ENCODE assay signal across 1 cellular context in the genomic region with DNA sequence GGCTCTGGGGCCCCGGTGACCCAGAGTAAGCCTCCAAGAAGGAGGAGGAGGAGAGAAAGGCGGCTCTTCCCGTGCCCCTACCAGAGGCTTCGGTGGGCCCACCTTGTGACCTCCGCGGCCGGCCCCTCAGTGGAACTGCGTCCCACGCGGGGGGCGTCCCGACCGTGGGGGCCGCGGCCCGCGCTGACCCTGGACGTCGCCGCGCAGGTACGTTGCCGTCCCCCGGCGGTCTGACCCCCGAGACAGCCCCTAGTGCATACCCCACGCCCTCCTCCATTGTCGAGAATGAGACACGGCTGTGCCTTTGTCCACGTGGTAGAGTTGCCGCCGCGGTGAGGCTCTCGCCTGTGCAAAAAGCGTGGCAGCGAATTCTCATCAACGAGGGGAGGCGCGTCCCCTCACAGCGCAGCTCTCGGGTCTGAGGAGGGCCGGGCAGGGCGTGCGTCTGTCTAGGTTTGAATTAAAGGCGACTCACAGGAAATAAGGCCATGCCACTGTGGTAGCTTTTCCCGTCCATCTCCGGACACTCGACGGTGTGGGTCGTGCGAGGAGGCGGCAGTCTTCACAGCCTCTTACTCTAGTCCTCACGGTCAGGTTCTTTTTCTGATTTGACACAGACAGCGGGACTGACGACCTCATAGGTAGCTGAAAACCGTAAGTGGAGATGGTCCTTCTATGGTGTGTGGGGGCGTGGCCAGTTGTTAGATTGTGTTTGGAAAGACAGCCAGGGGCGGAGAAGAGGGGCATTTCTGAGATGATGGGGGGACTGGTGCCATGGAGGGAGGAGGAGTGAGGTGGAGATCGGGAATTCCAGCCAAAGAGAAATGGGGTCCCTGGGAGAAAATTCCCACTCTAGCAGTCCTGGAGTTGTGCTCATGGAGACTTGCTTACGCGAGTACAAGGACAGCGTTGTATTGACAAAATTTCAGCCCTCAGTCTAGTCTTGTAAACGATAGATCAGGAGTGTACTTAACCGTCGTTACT.
A peak's percentile ranks its signal among the peaks of the same experiment; 100 is the strongest.
TF ChIP-seq lines count a peak whose summit lies in the region.

No MANE protein-coding gene starts in this region.

TF ChIP-seq in HepG2, 621 proteins besides CTCF, POLR2A, EP300 and RAD21 (continued from another document and continues in another):
- TF ChIP-seq THRA (CRISPR knock-in tag; IDR thresholded peaks at IDR 0.05; ENCODE audit: borderline replicate concordance) (peak; percentile 47; the same call in 1 of the 2 replicates), HMG20B (CRISPR knock-in tag; conservative IDR thresholded peaks at IDR 0.05) (0 out of 2 replicates have a peak, but pooled peaks have one; percentile 21), ZNF839 (CRISPR knock-in tag; IDR thresholded peaks at IDR 0.05; ENCODE audit: borderline replicate concordance) (peak; percentile 93; the same call in 1 of the 2 replicates), ZNF674 (CRISPR knock-in tag; IDR thresholded peaks at IDR 0.05; ENCODE audit: low read depth) (0 out of 2 replicates have a peak, but pooled peaks have one; percentile 79), CHCHD3 (CRISPR knock-in tag; IDR thresholded peaks at IDR 0.05) (peak; percentile 89), NRL (CRISPR knock-in tag; IDR thresholded peaks at IDR 0.05; ENCODE audit: borderline replicate concordance) (peak; percentile 80), ZNF263 (CRISPR knock-in tag; IDR thresholded peaks at IDR 0.05) (peak; percentile 50; the same call in 1 of the 2 replicates), NONO (IDR thresholded peaks at IDR 0.05) (no peak), NONO (CRISPR knock-in tag; conservative IDR thresholded peaks at IDR 0.05) (peak; percentile 56), CBX1 (IDR thresholded peaks at IDR 0.05; ENCODE audit: low read depth) (peak; percentile 25), ZFP36L1 (CRISPR knock-in tag; IDR thresholded peaks at IDR 0.05) (peak; percentile 50; the same call in 1 of the 2 replicates), SOX6 (IDR thresholded peaks at IDR 0.05) (no peak), SOX6 (CRISPR knock-in tag; IDR thresholded peaks at IDR 0.05) (0 out of 2 replicates have a peak, but pooled peaks have one; percentile 6), ZNF318 (CRISPR knock-in tag; IDR thresholded peaks at IDR 0.05) (peak; percentile 90), FOXC1 (CRISPR knock-in tag; IDR thresholded peaks at IDR 0.05; ENCODE audit: borderline replicate concordance) (peak; percentile 68; the same call in 1 of the 2 replicates), BRCA1 (CRISPR knock-in tag; IDR thresholded peaks at IDR 0.05) (no peak), ZSCAN22 (CRISPR knock-in tag; IDR thresholded peaks at IDR 0.05) (peak; percentile 62; the same call in 1 of the 2 replicates), HOXA9 (CRISPR knock-in tag; IDR thresholded peaks at IDR 0.05; ENCODE audit: borderline replicate concordance) (peak; percentile 96), KLF9 (CRISPR knock-in tag; IDR thresholded peaks at IDR 0.05; ENCODE audit: low read depth) (no peak; the same call in 1 of the 2 replicates), HOXD1 (CRISPR knock-in tag; IDR thresholded peaks at IDR 0.05) (no peak; the same call in 1 of the 2 replicates), JUND (CRISPR knock-in tag; IDR thresholded peaks at IDR 0.05) (peak; percentile 34; the same call in 1 of the 2 replicates), NAIF1 (CRISPR knock-in tag; IDR thresholded peaks at IDR 0.05; ENCODE audit: borderline replicate concordance) (peak; percentile 85; the same call in 1 of the 2 replicates), SAP130 (CRISPR knock-in tag; IDR thresholded peaks at IDR 0.05; ENCODE audit: low read depth) (peak; percentile 70), ZNF17 (CRISPR knock-in tag; IDR thresholded peaks at IDR 0.05) (no peak), ZBTB26 (CRISPR knock-in tag; IDR thresholded peaks at IDR 0.05; ENCODE audit: borderline replicate concordance) (peak; percentile 45; the same call in 1 of the 2 replicates), BORCS8-MEF2B (CRISPR knock-in tag; IDR thresholded peaks at IDR 0.05) (peak; percentile 49), ARID5B (CRISPR knock-in tag; IDR thresholded peaks at IDR 0.05) (no peak; the same call in 1 of the 2 replicates), NR2F1 (CRISPR knock-in tag; IDR thresholded peaks at IDR 0.05) (peak in 1 of 2 experiments; percentile 0; a peak in 1 of 4 replicates), SMC3 (IDR thresholded peaks at IDR 0.05; ENCODE audit: low read length) (no peak)
- TF ChIP-seq, protein P1, sequence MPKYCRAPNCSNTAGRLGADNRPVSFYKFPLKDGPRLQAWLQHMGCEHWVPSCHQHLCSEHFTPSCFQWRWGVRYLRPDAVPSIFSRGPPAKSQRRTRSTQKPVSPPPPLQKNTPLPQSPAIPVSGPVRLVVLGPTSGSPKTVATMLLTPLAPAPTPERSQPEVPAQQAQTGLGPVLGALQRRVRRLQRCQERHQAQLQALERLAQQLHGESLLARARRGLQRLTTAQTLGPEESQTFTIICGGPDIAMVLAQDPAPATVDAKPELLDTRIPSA (CRISPR knock-in tag; IDR thresholded peaks at IDR 0.05; ENCODE audit: borderline replicate concordance): peak; percentile 94; the same call in 1 of the 2 replicates
- TF ChIP-seq, protein P2, sequence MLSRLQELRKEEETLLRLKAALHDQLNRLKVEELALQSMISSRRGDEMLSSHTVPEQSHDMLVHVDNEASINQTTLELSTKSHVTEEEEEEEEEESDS (CRISPR knock-in tag; IDR thresholded peaks at IDR 0.05; ENCODE audit: borderline replicate concordance): 0 out of 2 replicates have a peak, but pooled peaks have one; percentile 77
- TF ChIP-seq, protein P3, sequence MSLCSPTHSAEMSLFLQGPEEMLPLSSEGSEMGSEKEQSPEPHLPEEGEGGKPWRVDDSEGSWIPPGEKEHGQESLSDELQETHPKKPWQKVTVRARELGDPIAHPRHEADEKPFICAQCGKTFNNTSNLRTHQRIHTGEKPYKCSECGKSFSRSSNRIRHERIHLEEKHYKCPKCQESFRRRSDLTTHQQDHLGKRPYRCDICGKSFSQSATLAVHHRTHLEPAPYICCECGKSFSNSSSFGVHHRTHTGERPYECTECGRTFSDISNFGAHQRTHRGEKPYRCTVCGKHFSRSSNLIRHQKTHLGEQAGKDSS (CRISPR knock-in tag; IDR thresholded peaks at IDR 0.05; ENCODE audit: borderline replicate concordance, low read depth): peak; percentile 90; the same call in 1 of the 2 replicates
